In genomic region chr7:6589829-6590644, GRCh38 we compare ENCODE assay signal across 8 cellular contexts.
DNase-seq lines count a peak whose midpoint lies in the region; ATAC-seq and TF ChIP-seq lines count a peak whose summit lies in the region.

INTS15 (plus strand) TSS chr7:6590021; CDS start chr7:6590284, 263 bp downstream.

- peak within 1 kb of the TSS; percentile 67 to 83 for H3K4me3 ChIP-seq in foreskin fibroblast (ENCODE audit: low read depth in 1 of 2, low read length in 2 of 2)
- peak within 1 kb of the TSS; percentile 68 for H3K4me3 ChIP-seq in neuron (ENCODE audit: low read length)
- H3K4me3 ChIP-seq in subcutaneous abdominal adipose tissue (ENCODE audit: low read depth in 1 of 5, low read length in 5 of 5) = peak within 1 kb of the TSS; percentile 80 to 93 (median 88)

- H3K27me3 ChIP-seq in neuron (ENCODE audit: insufficient read depth, low read length) = no peaks in the 10 kb centered on the region
- H3K27me3 ChIP-seq in subcutaneous abdominal adipose tissue (ENCODE audit: control insufficient read depth in 5 of 5, insufficient read depth in 4 of 5, low read length in 5 of 5) = no peaks in the 10 kb centered on the region

- no peaks in the 10 kb centered on the region for H3K9me3 ChIP-seq in neuron (ENCODE audit: low read length)
- H3K9me3 ChIP-seq in subcutaneous abdominal adipose tissue (ENCODE audit: control insufficient read depth in 5 of 5, low read length in 5 of 5) = no peaks in the 10 kb centered on the region

- no peak for TF ChIP-seq CTCF in foreskin fibroblast (IDR thresholded peaks at IDR 0.05; ENCODE audit: low read depth, low read length)

- H3K9ac ChIP-seq in subcutaneous abdominal adipose tissue (ENCODE audit: low read length in 5 of 5) = peak within 1 kb of the TSS; percentile 28 to 91 (median 84)

- H3K4me1 ChIP-seq in neuron (ENCODE audit: insufficient read depth, low read length) (peaks cover 10% of the 10 kb centered on the region), subcutaneous abdominal adipose tissue (ENCODE audit: control insufficient read depth in 5 of 5, insufficient read depth in 5 of 5, low read length in 5 of 5) (peaks cover 4 to 24% (median 16%) of the 10 kb centered on the region in 5 donors)

- peak; percentile 77 for ATAC-seq in GM21619 (IDR thresholded peaks at IDR 0.05; ENCODE audit: unreplicated experiment)

- H3K36me3 ChIP-seq in neuron (ENCODE audit: insufficient read depth, low read length) (peaks cover 31% of the 10 kb centered on the region), subcutaneous abdominal adipose tissue (ENCODE audit: control insufficient read depth in 5 of 5, insufficient read depth in 5 of 5, low read length in 5 of 5) (peaks cover 8 to 53% (median 41%) of the 10 kb centered on the region in 5 donors)

- TF ChIP-seq RAD21 in Ishikawa (IDR thresholded peaks at IDR 0.05; ENCODE audit: low read depth) = peak; percentile 32; the same call in 1 of the 2 replicates

- peak within 1 kb of the TSS; percentile 90 for H2AFZ ChIP-seq in neuron (ENCODE audit: low read depth, low read length)

- TF ChIP-seq POLR2A in Raji (IDR thresholded peaks at IDR 0.05; ENCODE audit: insufficient read depth, low read depth, low read length) = peak; percentile 81

- peak within 1 kb of the TSS; percentile 57 for H3K27ac ChIP-seq in subcutaneous abdominal adipose tissue (ENCODE audit: low read depth, low read length)

- DNase-seq in ELF-1 (ENCODE audit: low read depth, low spot score) (peak; percentile 82), foreskin fibroblast (peak; percentile 81 to 94)
- DNase-seq in activated effector memory CD4-positive, alpha-beta T cell treated with anti-CD3 and anti-CD28 coated beads, Interleukin-2, amount 50 U/mL, for 16 hours = peak; percentile 94

- no peak for TF ChIP-seq EP300 in Ishikawa (IDR thresholded peaks at IDR 0.05; ENCODE audit: borderline replicate concordance)

TF ChIP-seq in Ishikawa, 13 proteins besides CTCF, POLR2A, EP300 and RAD21:
- peak; percentile 49 for TF ChIP-seq MAX (IDR thresholded peaks at IDR 0.05)
- no peak for TF ChIP-seq TEAD4 (IDR thresholded peaks at IDR 0.05)
- no peak for TF ChIP-seq ZBTB7A (IDR thresholded peaks at IDR 0.05; ENCODE audit: low read depth)
- no peak for TF ChIP-seq NFIC (IDR thresholded peaks at IDR 0.05)
- TF ChIP-seq TAF1 (IDR thresholded peaks at IDR 0.05; ENCODE audit: low read depth) = peak; percentile 48; the same call in 1 of the 2 replicates
- no peak for TF ChIP-seq FOXM1 (IDR thresholded peaks at IDR 0.05; ENCODE audit: borderline replicate concordance, low read depth)
- 0 out of 2 replicates have a peak, but pooled peaks have one; percentile 35 for TF ChIP-seq YY1 (IDR thresholded peaks at IDR 0.05; ENCODE audit: low read depth)

Comparison
In these comparisons a context has a peak if more than half of its experiments do, and no peak if none do; other contexts are left out.
1. Peak in every context shown above with its lines: DNase-seq, ATAC-seq, H3K4me3 ChIP-seq and H3K27ac ChIP-seq.